Comparison of ENCODE assay signal across 24 cellular contexts in the genomic region with DNA sequence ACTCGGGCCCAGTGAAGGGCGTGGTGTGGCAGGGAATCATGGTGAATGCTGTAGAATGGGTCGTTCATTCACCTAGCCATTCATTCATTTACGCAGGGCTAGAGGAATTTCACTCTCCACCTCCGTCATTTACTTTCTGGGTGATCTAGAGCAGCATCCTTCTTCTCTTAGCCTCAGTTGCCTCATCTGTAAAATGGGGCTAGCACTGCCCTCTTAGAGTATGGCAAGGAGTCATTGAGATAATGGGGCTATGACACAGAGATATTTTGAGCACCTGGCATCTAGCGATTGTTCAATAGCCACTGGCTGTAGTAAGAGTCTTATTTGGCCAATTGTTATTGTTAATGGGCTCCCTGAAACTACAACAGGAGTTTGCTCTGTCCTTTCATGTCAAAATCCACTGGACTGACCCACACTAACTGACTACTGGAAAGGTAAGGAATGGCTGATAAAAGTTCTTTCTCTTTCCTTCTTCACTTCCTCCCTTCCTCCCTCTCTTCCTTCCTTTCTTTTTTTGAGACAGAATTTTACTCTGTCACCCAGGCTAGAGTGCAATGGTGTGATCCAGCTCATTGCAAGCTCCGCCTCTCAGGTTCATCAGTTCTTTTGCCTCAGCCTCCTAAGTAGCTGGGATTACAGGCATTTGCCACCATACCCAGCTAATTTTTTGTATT.
DNase-seq lines count a peak whose midpoint lies in the region; ATAC-seq, FAIRE-seq and TF ChIP-seq lines count a peak whose summit lies in the region.
"Had no signal": no experiment of that assay in that cellular context is flagged by ENCODE, and none has a peak within 500 bp of the region (broad histone marks: within the 10 kb centered on the region; RNA-seq: fewer than 3 reads in every experiment).

No MANE protein-coding gene starts in this region.

- H3K4me2 ChIP-seq in BLaER1, result 0 out of 2 replicates have a peak overlapping the region, but pooled peaks have one; percentile 43
- H3K4me2 ChIP-seq in BLaER1 treated with 17β-estradiol and CSF1 and Interleukin-3, amounts not matched to agents 10 nM and 100 nM, result peak overlapping the region in 9 of 11 experiments; percentile 25 to 50 (median 33); a peak in 10 of 22 replicates
- H3K4me2 ChIP-seq in K562 (ENCODE audit: insufficient read depth, low read length), result no peak overlapping the region
- H3K4me2 ChIP-seq in neural progenitor cell, result no peak overlapping the region

- peak overlapping the region; percentile 37 for H3K27ac Mint-ChIP-seq in neural progenitor cell
- H3K27ac Mint-ChIP-seq: CD14-positive monocyte; CD8-positive, alpha-beta memory T cell had no signal

- no peak for TF ChIP-seq RAD21 in K562 (CRISPR knock-in tag; conservative IDR thresholded peaks at IDR 0.05 in 1 of 2, IDR thresholded peaks at IDR 0.05 in 1 of 2)

- no peak overlapping the region for H3K4me3 Mint-ChIP-seq in neural progenitor cell
- H3K4me3 Mint-ChIP-seq: CD14-positive monocyte; CD8-positive, alpha-beta memory T cell had no signal

- in situ Hi-C loops in K562 (cut with MboI), result no loop called here

- DNase-seq in K562 (ENCODE audit: extremely low read depth in 1 of 4, low spot score in 3 of 4), result no peak
- DNase-seq in neural progenitor cell (ENCODE audit: low spot score), result no peak
- DNase-seq in NCI-H2081 treated with DMSO at 0.1 percent for 48 hours (lab: John Stamatoyannopoulos, UW), result no peak
- DNase-seq: Calu3; CD8-positive, alpha-beta memory T cell; DMS153; KBM-7; MM.1S; NCI-H1417; NCI-H1694 treated with DMSO at 0.1 percent for 48 hours; NCI-H2081; NCI-H2171; NCI-H226; NCI-H510A; NCI-H69; Right ventricle myocardium superior; RPMI8226 had no signal

- H3K36me3 ChIP-seq in BLaER1 (no peaks in the 10 kb centered on the region), K562 (ENCODE audit: control insufficient read depth, insufficient read depth, low read length) (no peaks in the 10 kb centered on the region), neural progenitor cell (no peaks in the 10 kb centered on the region)
- no peaks in the 10 kb centered on the region for H3K36me3 ChIP-seq in BLaER1 treated with 17β-estradiol and CSF1 and Interleukin-3, amounts not matched to agents 10 nM and 100 nM
- H3K36me3 ChIP-seq: SJSA1 had no signal

- H3K27me3 ChIP-seq in BLaER1, result no peaks in the 10 kb centered on the region
- no peaks in the 10 kb centered on the region for H3K27me3 ChIP-seq in BLaER1 treated with 17β-estradiol and CSF1 and Interleukin-3, amounts not matched to agents 10 nM and 100 nM
- H3K27me3 ChIP-seq in K562 (ENCODE audit: control insufficient read depth in 2 of 2, insufficient read depth in 2 of 2, low read length in 2 of 2), result peaks cover 0 to 4% of the 10 kb centered on the region in 2 experiments; a peak in 1 of 5 replicates
- H3K27me3 ChIP-seq in neural progenitor cell, result no peaks in the 10 kb centered on the region
- H3K27me3 ChIP-seq: SJSA1 had no signal

- TF ChIP-seq CTCF in K562 (IDR thresholded peaks at IDR 0.05 in 2 of 3, conservative IDR thresholded peaks at IDR 0.05 in 1 of 3; ENCODE audit: insufficient read depth in 2 of 3, low read depth in 1 of 3, low read length in 3 of 3) (no peak), neural progenitor cell (IDR thresholded peaks at IDR 0.05) (no peak)

- no peaks in the 10 kb centered on the region for H3K36me3 Mint-ChIP-seq in neural progenitor cell
- H3K36me3 Mint-ChIP-seq: CD14-positive monocyte; CD8-positive, alpha-beta memory T cell had no signal

- no peak for FAIRE-seq in K562 (lab: Jason Lieb, UNC)
- FAIRE-seq: H54 had no signal

- H3K27ac ChIP-seq in BLaER1 (no peak overlapping the region), K562 (ENCODE audit: extremely low read depth, low read depth, low read length) (no peak overlapping the region), neural progenitor cell (no peak overlapping the region)
- no peak overlapping the region for H3K27ac ChIP-seq in BLaER1 treated with 17β-estradiol and CSF1 and Interleukin-3, amounts not matched to agents 10 nM and 100 nM
- H3K27ac ChIP-seq: SJSA1 had no signal

- H2AFZ ChIP-seq in K562 (ENCODE audit: low read depth, low read length), result no peak overlapping the region
- H2AFZ ChIP-seq in neural progenitor cell (replicated peaks), result no peak overlapping the region

- no peaks in the 10 kb centered on the region for H3K9me1 ChIP-seq in K562 (ENCODE audit: control insufficient read depth, insufficient read depth, low read length)

- TF ChIP-seq POLR2A in K562 (conservative IDR thresholded peaks at IDR 0.05), result no peak

- H3K9ac ChIP-seq in BLaER1 (no peak overlapping the region), K562 (ENCODE audit: insufficient read depth in 1 of 2, low read depth in 2 of 2, low read length in 2 of 2) (no peak overlapping the region), neural progenitor cell (no peak overlapping the region)
- no peak overlapping the region for H3K9ac ChIP-seq in BLaER1 treated with 17β-estradiol and CSF1 and Interleukin-3, amounts not matched to agents 10 nM and 100 nM

- H3K9me3 ChIP-seq in BLaER1, result no peaks in the 10 kb centered on the region
- H3K9me3 ChIP-seq in BLaER1 treated with 17β-estradiol and CSF1 and Interleukin-3, amounts not matched to agents 10 nM and 100 nM (replicated peaks in 1 of 11), result no peaks in the 10 kb centered on the region
- no peaks in the 10 kb centered on the region for H3K9me3 ChIP-seq in K562 (replicated peaks; ENCODE audit: control insufficient read depth, insufficient read depth, low read depth, low read length)
- H3K9me3 ChIP-seq in neural progenitor cell (ENCODE audit: low read depth), result no peaks in the 10 kb centered on the region
- H3K9me3 ChIP-seq: SJSA1 had no signal

- CTCF ChIA-PET in K562 (lab: Yijun Ruan, JAX; ENCODE audit: low intra/inter-chr PET ratio), result no interaction called here

- POLR2A ChIA-PET in K562 (lab: Yijun Ruan, JAX), result no interaction called here

- H4K20me1 ChIP-seq in BLaER1 (no peaks in the 10 kb centered on the region), K562 (replicated peaks; ENCODE audit: control insufficient read depth, insufficient read depth, low read length) (no peaks in the 10 kb centered on the region), neural progenitor cell (ENCODE audit: low read depth) (no peaks in the 10 kb centered on the region)
- H4K20me1 ChIP-seq in BLaER1 treated with 17β-estradiol and CSF1 and Interleukin-3, amounts not matched to agents 10 nM and 100 nM, result no peaks in the 10 kb centered on the region

- peaks cover 5% of the 10 kb centered on the region for H3K27me3 Mint-ChIP-seq in neural progenitor cell (ENCODE audit: insufficient read depth, low read depth)

- no peaks in the 10 kb centered on the region for H3K9me3 Mint-ChIP-seq in neural progenitor cell
- H3K9me3 Mint-ChIP-seq: CD14-positive monocyte; CD8-positive, alpha-beta memory T cell had no signal

- intact Hi-C loops in K562 (cut with micrococcal nuclease), result no loop called here

- 20% methylated on average over 5 of the region's 7 CpGs for WGBS in K562 (ENCODE audit: insufficient coverage, low coverage, missing lambda C conversion rate)

- H3K79me2 ChIP-seq in K562 (ENCODE audit: control insufficient read depth, insufficient read depth, low read length) (no peaks in the 10 kb centered on the region), neural progenitor cell (ENCODE audit: low read depth) (no peaks in the 10 kb centered on the region)

- ATAC-seq in K562 (no peak), HG02678 (IDR thresholded peaks at IDR 0.05; ENCODE audit: unreplicated experiment) (no peak), GM21529 (IDR thresholded peaks at IDR 0.05; ENCODE audit: unreplicated experiment) (no peak)

- BruUV-seq in K562 (replicated peaks; lab: Mats Ljungman, UMichigan), result no TSS peak

- TF ChIP-seq EP300 in K562 (IDR thresholded peaks at IDR 0.05; ENCODE audit: low read length), result no peak

- peaks cover 29% of the 10 kb centered on the region for H3K4me1 Mint-ChIP-seq in neural progenitor cell
- H3K4me1 Mint-ChIP-seq: CD14-positive monocyte had no signal

- peaks cover 2% of the 10 kb centered on the region for H3F3A ChIP-seq in neural progenitor cell (ENCODE audit: low read depth)

- H3K4me3 ChIP-seq in BLaER1, result no peak overlapping the region
- no peak overlapping the region for H3K4me3 ChIP-seq in BLaER1 treated with 17β-estradiol and CSF1 and Interleukin-3, amounts not matched to agents 10 nM and 100 nM
- H3K4me3 ChIP-seq in K562, result no peak overlapping the region
- no peak overlapping the region for H3K4me3 ChIP-seq in neural progenitor cell
- H3K4me3 ChIP-seq: SJSA1 had no signal

- peaks cover 68% of the 10 kb centered on the region for H3K4me1 ChIP-seq in BLaER1
- peaks cover 8 to 51% (median 31%) of the 10 kb centered on the region in 10 experiments; a peak in 18 of 20 replicates for H3K4me1 ChIP-seq in BLaER1 treated with 17β-estradiol and CSF1 and Interleukin-3, amounts not matched to agents 10 nM and 100 nM
- no peaks in the 10 kb centered on the region for H3K4me1 ChIP-seq in K562 (replicated peaks in 1 of 2; ENCODE audit: control insufficient read depth in 2 of 2, insufficient read depth in 2 of 2, low read length in 2 of 2)
- peaks cover 7% of the 10 kb centered on the region for H3K4me1 ChIP-seq in neural progenitor cell
- H3K4me1 ChIP-seq: SJSA1 had no signal

TF ChIP-seq in K562, 482 proteins besides CTCF, POLR2A, EP300 and RAD21 (continues in another document):
- TF ChIP-seq RBM25 (IDR thresholded peaks at IDR 0.05; ENCODE audit: low read depth, low read length, severe bottlenecking), result peak; percentile 86
- no peak for TF ChIP-seq ZNF584 (CRISPR knock-in tag; IDR thresholded peaks at IDR 0.05; ENCODE audit: low read depth)
- 0 out of 2 replicates have a peak, but pooled peaks have one; percentile 13 for TF ChIP-seq BCOR (IDR thresholded peaks at IDR 0.05)

Comparison
In these comparisons a context has a peak if more than half of its experiments do, and no peak if none do; other contexts are left out.
1. H3K4me2 ChIP-seq: peak in BLaER1 (single experiment) and BLaER1 treated with 17β-estradiol and CSF1 and Interleukin-3, amounts not matched to agents 10 nM and 100 nM (9 of 11); none in K562 (single experiment) and neural progenitor cell (single experiment).